Comparison of ENCODE assay signal across 29 cellular contexts in genomic region chr1:205726619-205727125, GRCh38.
"Had no signal": no experiment of that assay in that cellular context is flagged by ENCODE, and none has a peak within 500 bp of the region (broad histone marks: within the 10 kb centered on the region; RNA-seq: fewer than 3 reads in every experiment).

No MANE protein-coding gene starts in this region.

- H3K27ac Mint-ChIP-seq: activated CD4-positive, alpha-beta memory T cell treated with anti-CD3 and anti-CD28 coated beads, Interleukin-2, amount 10 ng/mL, durations not matched to agents 7 days and 5 days; activated CD4-positive, alpha-beta T cell treated with anti-CD3 and anti-CD28 coated beads for 36 hours; activated naive CD4-positive, alpha-beta T cell treated with anti-CD3 and anti-CD28 coated beads, Interleukin-2, amount 10 ng/mL, durations not matched to agents 7 days and 5 days; activated naive CD8-positive, alpha-beta T cell treated with anti-CD3 and anti-CD28 coated beads, Interleukin-2, amount 10 ng/mL, durations not matched to agents 7 days and 5 days; activated T-cell treated with anti-CD3 and anti-CD28 coated beads, Interleukin-2, amount 50 U/mL, for 72 hours; activated T-helper 2 cell treated with anti-CD3 and anti-CD28 coated beads, Interferon-gamma antibody, Interleukin-2, Interleukin-4, amounts not matched to agents 10 μg/mL and 5 μg/mL and 100 μg/mL, durations not matched to agents 14 hours and 24 hours and 36 hours; T-cell had no signal

- H3K9me3 Mint-ChIP-seq: activated CD4-positive, alpha-beta memory T cell treated with anti-CD3 and anti-CD28 coated beads, Interleukin-2, amount 10 ng/mL, durations not matched to agents 7 days and 5 days; activated naive CD4-positive, alpha-beta T cell treated with anti-CD3 and anti-CD28 coated beads, Interleukin-2, amount 10 ng/mL, durations not matched to agents 7 days and 5 days; activated naive CD8-positive, alpha-beta T cell treated with anti-CD3 and anti-CD28 coated beads, Interleukin-2, amount 10 ng/mL, durations not matched to agents 7 days and 5 days; activated T-cell treated with anti-CD3 and anti-CD28 coated beads, Interleukin-2, amount 50 U/mL, for 72 hours; activated T-helper 2 cell treated with anti-CD3 and anti-CD28 coated beads, Interferon-gamma antibody, Interleukin-2, Interleukin-4, amounts not matched to agents 10 μg/mL and 5 μg/mL and 100 μg/mL, durations not matched to agents 14 hours and 24 hours and 36 hours; T-cell had no signal

- H3K4me3 Mint-ChIP-seq: activated CD4-positive, alpha-beta memory T cell treated with anti-CD3 and anti-CD28 coated beads, Interleukin-2, amount 10 ng/mL, durations not matched to agents 7 days and 5 days; activated CD4-positive, alpha-beta T cell treated with anti-CD3 and anti-CD28 coated beads for 36 hours; activated naive CD4-positive, alpha-beta T cell treated with anti-CD3 and anti-CD28 coated beads, Interleukin-2, amount 10 ng/mL, durations not matched to agents 7 days and 5 days; activated naive CD8-positive, alpha-beta T cell treated with anti-CD3 and anti-CD28 coated beads, Interleukin-2, amount 10 ng/mL, durations not matched to agents 7 days and 5 days; activated T-cell treated with anti-CD3 and anti-CD28 coated beads, Interleukin-2, amount 50 U/mL, for 72 hours; T-cell had no signal

- ATAC-seq: activated CD4-positive, alpha-beta T cell treated with anti-CD3 and anti-CD28 coated beads for 36 hours; activated T-cell treated with anti-CD3 and anti-CD28 coated beads, Interleukin-2, amount 50 U/mL, for 72 hours; Panc1; Right ventricle myocardium inferior; T-cell had no signal

- H3K9me3 ChIP-seq: breast epithelium had no signal

- H3K27ac ChIP-seq: breast epithelium, KMS-11, SK-N-MC had no signal

- H3K27me3 ChIP-seq: breast epithelium had no signal

- H3K27me3 Mint-ChIP-seq: activated CD4-positive, alpha-beta memory T cell treated with anti-CD3 and anti-CD28 coated beads, Interleukin-2, amount 10 ng/mL, durations not matched to agents 7 days and 5 days; activated CD4-positive, alpha-beta T cell treated with anti-CD3 and anti-CD28 coated beads for 36 hours; activated naive CD4-positive, alpha-beta T cell treated with anti-CD3 and anti-CD28 coated beads, Interleukin-2, amount 10 ng/mL, durations not matched to agents 7 days and 5 days; activated naive CD8-positive, alpha-beta T cell treated with anti-CD3 and anti-CD28 coated beads, Interleukin-2, amount 10 ng/mL, durations not matched to agents 7 days and 5 days; T-cell had no signal

- DNase-seq: activated CD4-positive, alpha-beta memory T cell treated with anti-CD3 and anti-CD28 coated beads, Interleukin-2, amount 10 ng/mL, durations not matched to agents 7 days and 5 days; activated CD4-positive, alpha-beta T cell treated with anti-CD3 and anti-CD28 coated beads for 36 hours; activated CD4-positive, alpha-beta T cell treated with anti-CD3 and anti-CD28 coated beads, Interleukin-2, amount 50 U/mL, for 1 hour; activated gamma-delta T cell treated with Interleukin-2 at 50 U/mL for 16 hours; activated naive CD4-positive, alpha-beta T cell treated with anti-CD3 and anti-CD28 coated beads, Interleukin-2, amount 10 ng/mL, durations not matched to agents 7 days and 5 days; activated naive CD8-positive, alpha-beta T cell treated with anti-CD3 and anti-CD28 coated beads, Interleukin-2, amount 10 ng/mL, durations not matched to agents 7 days and 5 days; activated T-cell treated with anti-CD3 and anti-CD28 coated beads for 4 hours; activated T-cell treated with anti-CD3 and anti-CD28 coated beads, Interleukin-2, amount 50 U/mL, for 72 hours; aorta; central memory CD4-positive, alpha-beta T cell; NCI-H1092; NCI-H1417; NCI-H1694; NCI-H2029; NCI-H2107; NCI-H510A treated with DMSO at 0.1 percent for 48 hours; NCI-H69; NK-92 treated with Interleukin-12 subunit alpha and Interleukin-12 subunit beta, amount 100 ng/mL, for 24 hours; OCI-M1; RPMI8226; T-cell; T-helper 2 cell; T1000 had no signal
